ENCODE assay signal across 1 cellular context in the genomic region with DNA sequence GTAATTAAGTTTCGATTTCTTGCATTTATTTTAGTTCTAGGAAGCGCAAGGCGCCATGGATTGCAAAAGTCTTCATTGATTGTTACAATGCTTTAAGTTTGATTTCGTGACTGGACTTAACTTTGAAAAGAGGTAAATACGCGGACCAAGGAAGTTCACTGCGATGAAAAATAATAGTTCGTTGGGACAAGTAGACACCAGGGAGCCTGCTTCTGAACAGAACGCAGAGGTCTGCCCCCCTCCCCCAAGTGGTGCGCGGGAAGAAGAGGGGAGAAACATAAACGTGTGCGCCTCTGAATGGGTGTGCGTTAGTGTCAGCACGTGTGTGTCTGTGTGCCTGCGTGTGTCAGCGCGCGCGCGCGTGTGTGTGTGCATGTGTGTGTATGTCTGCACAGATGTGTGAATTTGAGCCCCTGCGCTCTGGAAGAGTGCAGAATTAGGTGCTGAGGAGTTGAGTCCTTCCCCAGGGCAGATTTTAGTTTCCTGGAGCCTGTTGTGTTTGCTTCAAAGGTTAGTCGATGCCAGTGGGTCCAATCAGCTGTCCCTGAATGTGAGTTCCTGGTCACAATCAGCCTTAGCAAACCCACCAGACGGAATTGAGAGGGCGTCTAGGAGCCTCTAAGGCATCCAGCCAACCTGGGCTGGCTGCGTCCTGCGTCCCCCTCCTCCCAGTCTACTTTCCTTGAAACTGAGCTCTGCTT.
TF ChIP-seq lines count a peak whose summit lies in the region.

No MANE protein-coding gene starts in this region.

TF ChIP-seq in GM23338, 12 proteins besides CTCF, POLR2A, EP300 and RAD21 (continued from another document):
- no peak for TF ChIP-seq REST (IDR thresholded peaks at IDR 0.05; ENCODE audit: unreplicated experiment)
